In genomic region chr1:30166194-30166593, GRCh38 we compare ENCODE assay signal across 16 cellular contexts.
DNase-seq lines count a peak whose midpoint lies in the region; ATAC-seq and TF ChIP-seq lines count a peak whose summit lies in the region.
"Had no signal": no experiment of that assay in that cellular context is flagged by ENCODE, and none has a peak within 500 bp of the region (broad histone marks: within the 10 kb centered on the region; RNA-seq: fewer than 3 reads in every experiment).

No MANE protein-coding gene starts in this region.

- no peak for TF ChIP-seq CTCF in neural crest cell (conservative IDR thresholded peaks at IDR 0.05)
- TF ChIP-seq CTCF in type B pancreatic cell (conservative IDR thresholded peaks at IDR 0.05), result no peak

- H3K36me3 Mint-ChIP-seq in neural crest cell (ENCODE audit: low read depth), result no peaks in the 10 kb centered on the region
- no peaks in the 10 kb centered on the region for H3K36me3 Mint-ChIP-seq in type B pancreatic cell

- H3K27ac Mint-ChIP-seq in neural crest cell (ENCODE audit: unreplicated experiment) (peak overlapping the region; percentile 85), type B pancreatic cell (no peak overlapping the region)
- H3K27ac Mint-ChIP-seq: CD8-positive, alpha-beta memory T cell; HFFc6 had no signal

- DNase-seq in SHP77 (lab: John Stamatoyannopoulos, UW) (peak; percentile 7 to 32), SHP77 treated with DMSO at 0.1 percent for 48 hours (lab: John Stamatoyannopoulos, UW) (no peak), left kidney (ENCODE audit: low read depth, low spot score) (peak; percentile 80), neural crest cell (ENCODE audit: low read depth, low spot score) (no peak), type B pancreatic cell (ENCODE audit: extremely low spot score, unreplicated experiment) (peak; percentile 45), NCI-H1048 (lab: John Stamatoyannopoulos, UW) (no peak), NCI-H1694 (lab: John Stamatoyannopoulos, UW) (no peak)
- DNase-seq: AML-193; Caco-2; CD8-positive, alpha-beta memory T cell; DND-41; GDM1; HCEC 1CT; HFFc6 had no signal

- no peak for ATAC-seq in HG02642 (IDR thresholded peaks at IDR 0.05; ENCODE audit: poor library complexity, unreplicated experiment)
- ATAC-seq: HepG2 had no signal

- H3K9me3 Mint-ChIP-seq in neural crest cell (no peaks in the 10 kb centered on the region), type B pancreatic cell (no peaks in the 10 kb centered on the region)

- no peak overlapping the region for H3K4me3 Mint-ChIP-seq in neural crest cell
- H3K4me3 Mint-ChIP-seq in type B pancreatic cell, result no peak overlapping the region
- H3K4me3 Mint-ChIP-seq: CD8-positive, alpha-beta memory T cell; HFFc6 had no signal

- peaks cover 16% of the 10 kb centered on the region for H3K4me1 Mint-ChIP-seq in neural crest cell
- peaks cover 13% of the 10 kb centered on the region for H3K4me1 Mint-ChIP-seq in type B pancreatic cell (ENCODE audit: unreplicated experiment)
- H3K4me1 Mint-ChIP-seq: CD8-positive, alpha-beta memory T cell had no signal

- H3K27me3 Mint-ChIP-seq in neural crest cell (ENCODE audit: low read depth), result no peaks in the 10 kb centered on the region
- H3K27me3 Mint-ChIP-seq in type B pancreatic cell, result peaks cover 13% of the 10 kb centered on the region

Comparison
In these comparisons a context has a peak if more than half of its experiments do, and no peak if none do; other contexts are left out.
1. DNase-seq: peak in SHP77 (2 of 2), left kidney (single experiment) and type B pancreatic cell (single experiment); none in SHP77 treated with DMSO at 0.1 percent for 48 hours (single experiment), neural crest cell (single experiment), NCI-H1048 (single experiment) and NCI-H1694 (single experiment).